Comparison of ENCODE assay signal across 13 cellular contexts in the genomic region with DNA sequence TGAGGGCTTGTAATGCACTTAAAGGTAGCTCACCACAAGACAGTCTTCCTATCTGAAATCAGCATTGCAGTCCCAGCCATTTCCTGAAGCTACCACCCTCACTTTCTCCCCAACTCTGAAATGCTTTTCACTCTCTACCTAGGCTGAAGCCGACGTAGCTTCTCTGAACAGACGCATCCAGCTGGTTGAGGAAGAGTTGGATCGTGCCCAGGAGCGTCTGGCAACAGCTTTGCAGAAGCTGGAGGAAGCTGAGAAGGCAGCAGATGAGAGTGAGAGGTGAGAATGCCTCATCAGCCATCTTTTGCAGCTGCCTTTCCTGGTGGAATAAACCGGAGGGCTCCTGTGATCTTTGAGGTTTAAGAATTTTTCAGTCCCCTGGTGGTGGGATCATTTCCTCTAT. TPM values are rescaled to one million over a fixed set of nuclear protein-coding genes. Genes with fewer than 3 reads are reported as not detected.
DNase-seq lines count a peak whose midpoint lies in the region; ATAC-seq and TF ChIP-seq lines count a peak whose summit lies in the region.
"Had no signal": no experiment of that assay in that cellular context is flagged by ENCODE, and none has a peak within 500 bp of the region (broad histone marks: within the 10 kb centered on the region; RNA-seq: fewer than 3 reads in every experiment).

No MANE protein-coding gene starts in this region.

- TF ChIP-seq EP300 in SK-N-SH (IDR thresholded peaks at IDR 0.05; ENCODE audit: borderline replicate concordance in 1 of 2, low read depth in 1 of 2, low read length in 1 of 2): no peak

- H4K20me1 ChIP-seq in SK-N-SH (ENCODE audit: insufficient read depth): peaks cover 100% of the 10 kb centered on the region
- H4K20me1 ChIP-seq: BLaER1 had no signal

- 87% methylated on average over 5 of the region's 6 CpGs for WGBS in SK-N-SH (ENCODE audit: low lambda C conversion rate)

- TF ChIP-seq CTCF in SK-N-SH (IDR thresholded peaks at IDR 0.05) (peak; percentile 26), glutamatergic neuron (IDR thresholded peaks at IDR 0.05; ENCODE audit: partially characterized antibody, unreplicated experiment) (no peak), progenitor cell of endocrine pancreas (IDR thresholded peaks at IDR 0.05; ENCODE audit: unreplicated experiment) (no peak)

- H3K79me2 ChIP-seq in SK-N-SH (ENCODE audit: insufficient read depth): peaks cover 97% of the 10 kb centered on the region

- ATAC-seq in HG03135 (IDR thresholded peaks at IDR 0.05; ENCODE audit: unreplicated experiment): no peak
- ATAC-seq in HG02852 (IDR thresholded peaks at IDR 0.05; ENCODE audit: unreplicated experiment): no peak

- no peak overlapping the region for H3K4me3 Mint-ChIP-seq in glutamatergic neuron (ENCODE audit: unreplicated experiment)
- no peak overlapping the region for H3K4me3 Mint-ChIP-seq in progenitor cell of endocrine pancreas (ENCODE audit: low read depth)
- H3K4me3 Mint-ChIP-seq: activated naive CD8-positive, alpha-beta T cell treated with anti-CD3 and anti-CD28 coated beads, Interleukin-2, amount 10 ng/mL, durations not matched to agents 7 days and 5 days had no signal

- TF ChIP-seq RAD21 in SK-N-SH (IDR thresholded peaks at IDR 0.05; ENCODE audit: low read length): no peak

- peaks cover 1% of the 10 kb centered on the region for H3K9me3 Mint-ChIP-seq in glutamatergic neuron (ENCODE audit: unreplicated experiment)
- H3K9me3 Mint-ChIP-seq in progenitor cell of endocrine pancreas (ENCODE audit: low read depth): no peaks in the 10 kb centered on the region
- H3K9me3 Mint-ChIP-seq: activated naive CD8-positive, alpha-beta T cell treated with anti-CD3 and anti-CD28 coated beads, Interleukin-2, amount 10 ng/mL, durations not matched to agents 7 days and 5 days had no signal

- CTCF ChIA-PET in SK-N-SH (lab: Yijun Ruan, JAX): interaction anchor here (1.2 to 3.7 kb wide), 3 partner anchors 9 to 38 kb away, joined by 3 to 24 read pairs (median 8); no protein-coding TSS in a partner anchor

- no peaks in the 10 kb centered on the region for H3K9me2 ChIP-seq in SK-N-SH

- peaks cover 42 to 74% of the 10 kb centered on the region in 2 experiments for H3K4me1 ChIP-seq in SK-N-SH (ENCODE audit: control insufficient read depth in 1 of 2, insufficient read depth in 2 of 2, low read depth in 1 of 2, low read length in 1 of 2)

- H3K27ac Mint-ChIP-seq in glutamatergic neuron (ENCODE audit: unreplicated experiment) (peak overlapping the region; percentile 44), progenitor cell of endocrine pancreas (peak overlapping the region; percentile 82)
- H3K27ac Mint-ChIP-seq: activated naive CD8-positive, alpha-beta T cell treated with anti-CD3 and anti-CD28 coated beads, Interleukin-2, amount 10 ng/mL, durations not matched to agents 7 days and 5 days had no signal

- H3K36me3 Mint-ChIP-seq in glutamatergic neuron (ENCODE audit: unreplicated experiment) (no peaks in the 10 kb centered on the region), progenitor cell of endocrine pancreas (ENCODE audit: insufficient read depth) (peaks cover 23% of the 10 kb centered on the region)
- H3K36me3 Mint-ChIP-seq: activated naive CD8-positive, alpha-beta T cell treated with anti-CD3 and anti-CD28 coated beads, Interleukin-2, amount 10 ng/mL, durations not matched to agents 7 days and 5 days had no signal

- H3K27me3 Mint-ChIP-seq in glutamatergic neuron (ENCODE audit: unreplicated experiment) (peaks cover 4% of the 10 kb centered on the region), progenitor cell of endocrine pancreas (no peaks in the 10 kb centered on the region)
- H3K27me3 Mint-ChIP-seq: activated naive CD8-positive, alpha-beta T cell treated with anti-CD3 and anti-CD28 coated beads, Interleukin-2, amount 10 ng/mL, durations not matched to agents 7 days and 5 days had no signal

- POLR2A ChIA-PET in SK-N-SH (lab: Yijun Ruan, JAX): interaction anchor here (0.6 kb wide), 1 partner anchor 18 kb away, joined by 8 read pairs; no protein-coding TSS in a partner anchor

- H3K27me3 ChIP-seq in SK-N-SH (ENCODE audit: insufficient read depth): no peaks in the 10 kb centered on the region
- H3K27me3 ChIP-seq: BLaER1, pancreas had no signal

- H3K36me3 ChIP-seq in SK-N-SH (replicated peaks in 1 of 2; ENCODE audit: control insufficient read depth in 1 of 2, insufficient read depth in 2 of 2, low read length in 1 of 2): peaks cover 76 to 96% of the 10 kb centered on the region in 2 experiments

- H3K4me1 Mint-ChIP-seq in glutamatergic neuron (ENCODE audit: low read depth, unreplicated experiment) (peaks cover 47% of the 10 kb centered on the region), progenitor cell of endocrine pancreas (ENCODE audit: low read depth) (peaks cover 28% of the 10 kb centered on the region)
- H3K4me1 Mint-ChIP-seq: activated naive CD8-positive, alpha-beta T cell treated with anti-CD3 and anti-CD28 coated beads, Interleukin-2, amount 10 ng/mL, durations not matched to agents 7 days and 5 days had no signal

- peak; percentile 10 for DNase-seq in ELF-1 (ENCODE audit: low read depth, low spot score)
- DNase-seq in SK-N-SH: no peak
- no peak for DNase-seq in glutamatergic neuron
- DNase-seq in progenitor cell of endocrine pancreas (ENCODE audit: low spot score, unreplicated experiment): no peak
- DNase-seq in mesenteric fat pad (ENCODE audit: low spot score): no peak
- no peak for DNase-seq in activated CD8-positive, alpha-beta memory T cell treated with anti-CD3 and anti-CD28 coated beads for 24 hours
- DNase-seq: activated naive CD8-positive, alpha-beta T cell treated with anti-CD3 and anti-CD28 coated beads, Interleukin-2, amount 10 ng/mL, durations not matched to agents 7 days and 5 days; T1000 had no signal

- H3F3A ChIP-seq in SK-N-SH (replicated peaks; ENCODE audit: insufficient read depth): peaks cover 99% of the 10 kb centered on the region

- H2AFZ ChIP-seq in SK-N-SH (ENCODE audit: low read depth): no peak overlapping the region

- H3K9ac ChIP-seq in SK-N-SH: peak overlapping the region; percentile 5; the same call in 1 of the 2 replicates
- H3K9ac ChIP-seq: BLaER1, KMS-11 had no signal

- H3K9me3 ChIP-seq in SK-N-SH: no peaks in the 10 kb centered on the region
- H3K9me3 ChIP-seq: BLaER1, pancreas had no signal

- peak overlapping the region; percentile 78 to 91 for H3K27ac ChIP-seq in SK-N-SH (ENCODE audit: low read depth in 2 of 2, low read length in 1 of 2)
- H3K27ac ChIP-seq: BLaER1, KMS-11, pancreas had no signal

- H3K4me2 ChIP-seq in SK-N-SH: 0 out of 2 replicates have a peak overlapping the region, but pooled peaks have one; percentile 20
- H3K4me2 ChIP-seq: BLaER1, KMS-11 had no signal

- H3K4me3 ChIP-seq in SK-N-SH (ENCODE audit: low read depth in 2 of 2, low read length in 1 of 2): no peak overlapping the region
- H3K4me3 ChIP-seq: BLaER1, pancreas had no signal

TF ChIP-seq in SK-N-SH, 30 proteins besides CTCF, POLR2A, EP300 and RAD21 (continues in another document):
- TF ChIP-seq GATA2 (CRISPR knock-in tag; IDR thresholded peaks at IDR 0.05) (no peak), POLR2AphosphoS5 (IDR thresholded peaks at IDR 0.05; ENCODE audit: low read depth, low read length) (peak; percentile 63; the same call in 1 of the 2 replicates)
- TF ChIP-seq, protein P1, sequence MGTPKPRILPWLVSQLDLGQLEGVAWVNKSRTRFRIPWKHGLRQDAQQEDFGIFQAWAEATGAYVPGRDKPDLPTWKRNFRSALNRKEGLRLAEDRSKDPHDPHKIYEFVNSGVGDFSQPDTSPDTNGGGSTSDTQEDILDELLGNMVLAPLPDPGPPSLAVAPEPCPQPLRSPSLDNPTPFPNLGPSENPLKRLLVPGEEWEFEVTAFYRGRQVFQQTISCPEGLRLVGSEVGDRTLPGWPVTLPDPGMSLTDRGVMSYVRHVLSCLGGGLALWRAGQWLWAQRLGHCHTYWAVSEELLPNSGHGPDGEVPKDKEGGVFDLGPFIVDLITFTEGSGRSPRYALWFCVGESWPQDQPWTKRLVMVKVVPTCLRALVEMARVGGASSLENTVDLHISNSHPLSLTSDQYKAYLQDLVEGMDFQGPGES (IDR thresholded peaks at IDR 0.05; ENCODE audit: low read depth, low read length): no peak
- TF ChIP-seq, protein P2, sequence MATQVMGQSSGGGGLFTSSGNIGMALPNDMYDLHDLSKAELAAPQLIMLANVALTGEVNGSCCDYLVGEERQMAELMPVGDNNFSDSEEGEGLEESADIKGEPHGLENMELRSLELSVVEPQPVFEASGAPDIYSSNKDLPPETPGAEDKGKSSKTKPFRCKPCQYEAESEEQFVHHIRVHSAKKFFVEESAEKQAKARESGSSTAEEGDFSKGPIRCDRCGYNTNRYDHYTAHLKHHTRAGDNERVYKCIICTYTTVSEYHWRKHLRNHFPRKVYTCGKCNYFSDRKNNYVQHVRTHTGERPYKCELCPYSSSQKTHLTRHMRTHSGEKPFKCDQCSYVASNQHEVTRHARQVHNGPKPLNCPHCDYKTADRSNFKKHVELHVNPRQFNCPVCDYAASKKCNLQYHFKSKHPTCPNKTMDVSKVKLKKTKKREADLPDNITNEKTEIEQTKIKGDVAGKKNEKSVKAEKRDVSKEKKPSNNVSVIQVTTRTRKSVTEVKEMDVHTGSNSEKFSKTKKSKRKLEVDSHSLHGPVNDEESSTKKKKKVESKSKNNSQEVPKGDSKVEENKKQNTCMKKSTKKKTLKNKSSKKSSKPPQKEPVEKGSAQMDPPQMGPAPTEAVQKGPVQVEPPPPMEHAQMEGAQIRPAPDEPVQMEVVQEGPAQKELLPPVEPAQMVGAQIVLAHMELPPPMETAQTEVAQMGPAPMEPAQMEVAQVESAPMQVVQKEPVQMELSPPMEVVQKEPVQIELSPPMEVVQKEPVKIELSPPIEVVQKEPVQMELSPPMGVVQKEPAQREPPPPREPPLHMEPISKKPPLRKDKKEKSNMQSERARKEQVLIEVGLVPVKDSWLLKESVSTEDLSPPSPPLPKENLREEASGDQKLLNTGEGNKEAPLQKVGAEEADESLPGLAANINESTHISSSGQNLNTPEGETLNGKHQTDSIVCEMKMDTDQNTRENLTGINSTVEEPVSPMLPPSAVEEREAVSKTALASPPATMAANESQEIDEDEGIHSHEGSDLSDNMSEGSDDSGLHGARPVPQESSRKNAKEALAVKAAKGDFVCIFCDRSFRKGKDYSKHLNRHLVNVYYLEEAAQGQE (IDR thresholded peaks at IDR 0.05; ENCODE audit: low read depth, low read length): no peak

RNA-seq across cellular contexts. Expression of a gene that starts 14.3 kb away (rescaled TPM):
- 1,371 and 1,764 TPM in 2 replicates for polyA plus RNA-seq in SK-N-SH (2012; rRNA removed)
- polyA plus RNA-seq in SK-N-SH (2012; cell fraction: cytosol; rRNA removed): 1,590 and 2,049 TPM in 2 replicates
- 2,523 and 2,991 TPM in 2 replicates for polyA plus RNA-seq in SK-N-SH (2012; cell fraction: nucleus; rRNA removed)
- total RNA-seq in glutamatergic neuron (ENCODE audit: unreplicated experiment) (255 TPM), progenitor cell of endocrine pancreas (284 and 300 TPM in 2 replicates), mesenteric fat pad (154 TPM)
